Comparison of ENCODE assay signal across 36 cellular contexts in genomic region chr2:208204166-208204565, GRCh38. TPM values are rescaled to one million over a fixed set of nuclear protein-coding genes. Genes with fewer than 3 reads are reported as not detected.
"Had no signal": no experiment of that assay in that cellular context is flagged by ENCODE, and none has a peak within 500 bp of the region (broad histone marks: within the 10 kb centered on the region; RNA-seq: fewer than 3 reads in every experiment).

No MANE protein-coding gene starts in this region.

- H3K27ac Mint-ChIP-seq: mesothelial cell of epicardium; naive B cell; natural killer cell treated with Interleukin-12 subunit alpha and Interleukin-12 subunit beta and Interleukin-15 and Interleukin-18, amount 100 ng/mL, for 72 hours; stimulated activated effector memory CD8-positive, alpha-beta T cell treated with anti-CD3 and anti-CD28 coated beads, Interleukin-12 subunit alpha, Interleukin-12 subunit beta, amount 100 ng/mL, for 72 hours; type B pancreatic cell had no signal

- H3K27me3 ChIP-seq: esophagus muscularis mucosa, foreskin keratinocyte, gastroesophageal sphincter, left lung, ovary, stomach, testis had no signal

- H3K9me3 Mint-ChIP-seq: mesothelial cell of epicardium; naive B cell; natural killer cell treated with Interleukin-12 subunit alpha and Interleukin-12 subunit beta and Interleukin-15 and Interleukin-18, amount 100 ng/mL, for 72 hours; stimulated activated effector memory CD8-positive, alpha-beta T cell treated with anti-CD3 and anti-CD28 coated beads, Interleukin-12 subunit alpha, Interleukin-12 subunit beta, amount 100 ng/mL, for 72 hours; type B pancreatic cell had no signal

- ATAC-seq: foreskin keratinocyte; gastroesophageal sphincter; heart left ventricle; left cardiac atrium; left lung; mucosa of descending colon; natural killer cell treated with Interleukin-12 subunit alpha and Interleukin-12 subunit beta and Interleukin-15 and Interleukin-18, amount 100 ng/mL, for 72 hours; sciatic nerve; stimulated activated effector memory CD8-positive, alpha-beta T cell treated with anti-CD3 and anti-CD28 coated beads, Interleukin-12 subunit alpha, Interleukin-12 subunit beta, amount 100 ng/mL, for 72 hours had no signal

- H3K4me3 Mint-ChIP-seq: mesothelial cell of epicardium; naive B cell; natural killer cell treated with Interleukin-12 subunit alpha and Interleukin-12 subunit beta and Interleukin-15 and Interleukin-18, amount 100 ng/mL, for 72 hours; stimulated activated effector memory CD8-positive, alpha-beta T cell treated with anti-CD3 and anti-CD28 coated beads, Interleukin-12 subunit alpha, Interleukin-12 subunit beta, amount 100 ng/mL, for 72 hours; type B pancreatic cell had no signal

- H3K4me1 Mint-ChIP-seq: naive B cell; stimulated activated effector memory CD8-positive, alpha-beta T cell treated with anti-CD3 and anti-CD28 coated beads, Interleukin-12 subunit alpha, Interleukin-12 subunit beta, amount 100 ng/mL, for 72 hours had no signal

- H3K9me3 ChIP-seq: esophagus muscularis mucosa, gastroesophageal sphincter, heart left ventricle, left lung, mucosa of descending colon, ovary, stomach, testis, tibial artery had no signal

- H3K27me3 Mint-ChIP-seq: naive B cell, type B pancreatic cell had no signal

- H3K36me3 Mint-ChIP-seq: mesothelial cell of epicardium; naive B cell; natural killer cell treated with Interleukin-12 subunit alpha and Interleukin-12 subunit beta and Interleukin-15 and Interleukin-18, amount 100 ng/mL, for 72 hours; stimulated activated effector memory CD8-positive, alpha-beta T cell treated with anti-CD3 and anti-CD28 coated beads, Interleukin-12 subunit alpha, Interleukin-12 subunit beta, amount 100 ng/mL, for 72 hours; type B pancreatic cell had no signal

- H3K27ac ChIP-seq: coronary artery, esophagus muscularis mucosa, foreskin keratinocyte, gastroesophageal sphincter, heart left ventricle, left lung, stomach, testis, tibial artery had no signal

- H3K4me3 ChIP-seq: coronary artery, esophagus muscularis mucosa, gastroesophageal sphincter, heart left ventricle, left lung, mucosa of descending colon, ovary, stomach, testis, tibial artery had no signal

- DNase-seq: dermis blood vessel endothelial cell; effector memory CD4-positive, alpha-beta T cell; foreskin keratinocyte; heart left ventricle; hippocampal formation; left cardiac atrium; left lung; mesenchymal stem cell; mucosa of descending colon; naive B cell; occipital lobe; ovary; posterior cingulate gyrus; stimulated activated CD4-positive, alpha-beta T cell treated with anti-CD3 and anti-CD28 coated beads, Interleukin-2, amount 100 ng/mL, for 24 hours; stimulated activated CD4-positive, alpha-beta T cell treated with anti-CD3 and anti-CD28 coated beads, Interleukin-4, amount 100 ng/mL, for 24 hours; stimulated activated naive CD4-positive, alpha-beta T cell treated with Interleukin-2 at 50 U/mL for 16 hours; stomach; testis; tibial artery had no signal

- H3K4me1 ChIP-seq: esophagus muscularis mucosa, foreskin keratinocyte, gastroesophageal sphincter, heart left ventricle, left lung, stomach, testis, tibial artery had no signal

- H3K36me3 ChIP-seq: esophagus muscularis mucosa, gastroesophageal sphincter, heart left ventricle, left lung, ovary, stomach, tibial artery had no signal

RNA-seq across cellular contexts. Expression of gene C2orf80, which starts 14.3 kb away (rescaled TPM):
- total RNA-seq: dermis blood vessel endothelial cell; endothelial cell of umbilical vein; epithelial cell of proximal tubule; esophagus muscularis mucosa; fibroblast of lung; foreskin keratinocyte; gastroesophageal sphincter; heart left ventricle; kidney epithelial cell; left cardiac atrium; left lung; lower leg skin; lung microvascular endothelial cell; mesothelial cell of epicardium; mucosa of descending colon; natural killer cell treated with Interleukin-12 subunit alpha and Interleukin-12 subunit beta and Interleukin-15 and Interleukin-18, amount 100 ng/mL, for 72 hours; ovary; pulmonary artery endothelial cell; sciatic nerve; stomach; subcutaneous adipose tissue; testis had no signal
- polyA plus RNA-seq: endothelial cell of umbilical vein, fibroblast of lung, foreskin keratinocyte, heart left ventricle, ovary, stomach, urinary bladder had no signal

RNA-seq across cellular contexts. Expression of gene CRYGA, which starts 40.8 kb away (rescaled TPM):
- total RNA-seq: dermis blood vessel endothelial cell; endothelial cell of umbilical vein; epithelial cell of proximal tubule; esophagus muscularis mucosa; fibroblast of lung; foreskin keratinocyte; gastroesophageal sphincter; heart left ventricle; kidney epithelial cell; left cardiac atrium; left lung; lower leg skin; lung microvascular endothelial cell; mesothelial cell of epicardium; mucosa of descending colon; natural killer cell treated with Interleukin-12 subunit alpha and Interleukin-12 subunit beta and Interleukin-15 and Interleukin-18, amount 100 ng/mL, for 72 hours; occipital lobe; ovary; pulmonary artery endothelial cell; sciatic nerve; stomach; subcutaneous adipose tissue; testis; urinary bladder had no signal
- polyA plus RNA-seq: endothelial cell of umbilical vein, fibroblast of lung, foreskin keratinocyte, heart left ventricle, ovary, stomach, urinary bladder had no signal

RNA-seq across cellular contexts. Expression of gene CRYGB, which starts 58.2 kb away (rescaled TPM):
- total RNA-seq: dermis blood vessel endothelial cell; endothelial cell of umbilical vein; epithelial cell of proximal tubule; esophagus muscularis mucosa; fibroblast of lung; foreskin keratinocyte; gastroesophageal sphincter; heart left ventricle; kidney epithelial cell; left cardiac atrium; left lung; lower leg skin; lung microvascular endothelial cell; mesothelial cell of epicardium; mucosa of descending colon; natural killer cell treated with Interleukin-12 subunit alpha and Interleukin-12 subunit beta and Interleukin-15 and Interleukin-18, amount 100 ng/mL, for 72 hours; occipital lobe; ovary; pulmonary artery endothelial cell; sciatic nerve; stomach; subcutaneous adipose tissue; urinary bladder had no signal
- polyA plus RNA-seq: endothelial cell of umbilical vein, fibroblast of lung, foreskin keratinocyte, heart left ventricle, ovary, stomach, urinary bladder had no signal
